Comparison of ENCODE assay signal across 24 cellular contexts in genomic region chr14:57420986-57421385, GRCh38.
"Had no signal": no experiment of that assay in that cellular context is flagged by ENCODE, and none has a peak within 500 bp of the region (broad histone marks: within the 10 kb centered on the region; RNA-seq: fewer than 3 reads in every experiment).

No MANE protein-coding gene starts in this region.

- H3K9ac ChIP-seq: neural progenitor cell had no signal

- H2AFZ ChIP-seq: hepatocyte, neural progenitor cell had no signal

- DNase-seq: cortex of kidney; dorsolateral prefrontal cortex; effector CD8-positive, alpha-beta T cell; kidney; left colon; left ventricle myocardium superior; mesenchymal stem cell; midbrain; nucleus accumbens; ovary; stimulated activated CD4-positive, alpha-beta T cell treated with anti-CD3 and anti-CD28 coated beads, Interleukin-4, amount 100 ng/mL, for 1 hour; stimulated activated CD8-positive, alpha-beta memory T cell treated with anti-CD3 and anti-CD28 coated beads, Interleukin-4, amount 100 ng/mL, for 48 hours; tibial artery; upper lobe of right lung had no signal

- H3K36me3 ChIP-seq: esophagus muscularis mucosa, neural progenitor cell, ovary, right atrium auricular region, tibial artery, upper lobe of right lung, vagina had no signal

- ATAC-seq: foreskin keratinocyte; left colon; left ventricle myocardium superior; natural killer cell treated with Interleukin-12 subunit alpha and Interleukin-12 subunit beta and Interleukin-15 and Interleukin-18, amount 100 ng/mL, for 72 hours; stimulated activated effector memory CD8-positive, alpha-beta T cell treated with anti-CD3 and anti-CD28 coated beads, Interleukin-12 subunit alpha, Interleukin-12 subunit beta, amount 100 ng/mL, for 72 hours; upper lobe of right lung had no signal

- H3K4me3 ChIP-seq: dorsolateral prefrontal cortex, esophagus muscularis mucosa, hepatocyte, lung, neural progenitor cell, ovary, right atrium auricular region, tibial artery, upper lobe of right lung, vagina had no signal

- H3K79me2 ChIP-seq: hepatocyte had no signal

- H3K4me1 ChIP-seq: esophagus muscularis mucosa, foreskin keratinocyte, neural progenitor cell, right atrium auricular region, tibial artery, upper lobe of right lung, vagina had no signal

- H3K4me2 ChIP-seq: hepatocyte, neural progenitor cell had no signal

- H3K27ac ChIP-seq: dorsolateral prefrontal cortex, epithelial cell of prostate, esophagus muscularis mucosa, foreskin keratinocyte, hepatocyte, neural progenitor cell, ovary, right atrium auricular region, tibial artery, upper lobe of right lung, vagina had no signal

- H3K9me3 ChIP-seq: esophagus muscularis mucosa, ovary, right atrium auricular region, tibial artery, upper lobe of right lung, vagina had no signal

- H3K27me3 ChIP-seq: dorsolateral prefrontal cortex, esophagus muscularis mucosa, hepatocyte, neural progenitor cell, ovary, right atrium auricular region, tibial artery, upper lobe of right lung, vagina had no signal
